ENCODE assay signal across 8 cellular contexts in genomic region chr16:3022697-3023414, GRCh38. TPM values are rescaled to one million over a fixed set of nuclear protein-coding genes. Genes with fewer than 3 reads are reported as not detected.
A peak's percentile ranks its signal among the peaks of the same experiment; 100 is the strongest.
DNase-seq lines count a peak whose midpoint lies in the region; ATAC-seq and TF ChIP-seq lines count a peak whose summit lies in the region.

No MANE protein-coding gene starts in this region.

- peak overlapping the region; percentile 91 for H3K9ac ChIP-seq in PC-3 (ENCODE audit: low read length)
- peak overlapping the region; percentile 76 to 80 for H3K9ac ChIP-seq in duodenal mucosa (ENCODE audit: low read depth in 1 of 2, low read length in 2 of 2)

- H3K4me2 ChIP-seq in PC-3 (ENCODE audit: low read length) = peak overlapping the region; percentile 99

- H4K20me1 ChIP-seq in PC-3 (ENCODE audit: low read length) = no peaks in the 10 kb centered on the region

- intact Hi-C loops in PC-3 (cut with micrococcal nuclease) = no loop called here

- H3K4me3 ChIP-seq in GM12865 (ENCODE audit: low read depth, low read length) = peak overlapping the region; percentile 82
- peak overlapping the region; percentile 94 for H3K4me3 ChIP-seq in PC-3 (ENCODE audit: low read length)
- H3K4me3 ChIP-seq in duodenal mucosa (ENCODE audit: low read depth in 1 of 2, low read length in 2 of 2) = peak overlapping the region; percentile 73 to 80

- peaks cover 12% of the 10 kb centered on the region for H3K79me2 ChIP-seq in PC-3 (ENCODE audit: low read length)

- POLR2A ChIA-PET in PC-3 (lab: Charles Lee; ENCODE audit: unreplicated experiment) = interaction anchor here (0.6 to 0.8 kb wide), 2 partner anchors 13 to 1408 kb away, joined by 3 to 5 read pairs; no protein-coding TSS in a partner anchor

- CTCF ChIA-PET in PC-3 (lab: Charles Lee) = interaction anchor here (0.5 to 1.8 kb wide), 3 partner anchors 9 to 13 kb away, joined by 3 to 6 read pairs (median 3); no protein-coding TSS in a partner anchor

- BruUV-seq in PC-3 (replicated peaks; lab: Mats Ljungman, UMichigan) = no TSS peak

- H3K27ac ChIP-seq in PC-3 (ENCODE audit: low read length) = peak overlapping the region; percentile 100
- H3K27ac ChIP-seq in duodenal mucosa (ENCODE audit: low read depth, low read length) = peak overlapping the region; percentile 95

- no peak overlapping the region for H2AFZ ChIP-seq in PC-3 (ENCODE audit: low read length)

- H3K27me3 ChIP-seq in PC-3 (ENCODE audit: low read length) = no peaks in the 10 kb centered on the region
- H3K27me3 ChIP-seq in duodenal mucosa (ENCODE audit: control insufficient read depth in 1 of 2, insufficient read depth in 2 of 2, low read length in 2 of 2) = no peaks in the 10 kb centered on the region

- DNase-seq in GM12865 (ENCODE audit: low read depth) = peak; percentile 52
- DNase-seq in PC-3 = no peak
- DNase-seq in natural killer cell treated with Interleukin-12 subunit alpha and Interleukin-12 subunit beta and Interleukin-15 and Interleukin-18, amount 100 ng/mL, for 72 hours (ENCODE audit: low spot score) = no peak
- DNase-seq in hippocampal formation (lab: John Stamatoyannopoulos, UW) = no peak
- DNase-seq in GM19240 (ENCODE audit: insufficient read length, low spot score) = no peak

- H3K4me1 ChIP-seq in PC-3 (ENCODE audit: insufficient read depth, low read length) (peaks cover 22% of the 10 kb centered on the region), duodenal mucosa (ENCODE audit: control insufficient read depth in 1 of 2, insufficient read depth in 2 of 2, low read length in 2 of 2) (peaks cover 30 to 36% of the 10 kb centered on the region in 2 donors)

- H3K36me3 ChIP-seq in PC-3 (ENCODE audit: low read depth, low read length) = peaks cover 10% of the 10 kb centered on the region
- peaks cover 13 to 20% of the 10 kb centered on the region in 2 donors for H3K36me3 ChIP-seq in duodenal mucosa (ENCODE audit: control insufficient read depth in 1 of 2, insufficient read depth in 2 of 2, low read length in 2 of 2)

- no peaks in the 10 kb centered on the region for H3K36me3 Mint-ChIP-seq in natural killer cell treated with Interleukin-12 subunit alpha and Interleukin-12 subunit beta and Interleukin-15 and Interleukin-18, amount 100 ng/mL, for 72 hours

- no peaks in the 10 kb centered on the region for H3K9me2 ChIP-seq in PC-3 (replicated peaks; ENCODE audit: low read length)

- no peaks in the 10 kb centered on the region for H3K9me3 ChIP-seq in PC-3 (ENCODE audit: low read length)
- no peaks in the 10 kb centered on the region for H3K9me3 ChIP-seq in duodenal mucosa (ENCODE audit: control insufficient read depth in 1 of 2, low read length in 2 of 2)

- TF ChIP-seq CTCF in GM12865 (IDR thresholded peaks at IDR 0.05; ENCODE audit: insufficient read depth, low read depth, low read length, missing control alignments) (no peak), PC-3 (conservative IDR thresholded peaks at IDR 0.05; ENCODE audit: low read depth, low read length) (no peak)

- H3K9me3 Mint-ChIP-seq in natural killer cell treated with Interleukin-12 subunit alpha and Interleukin-12 subunit beta and Interleukin-15 and Interleukin-18, amount 100 ng/mL, for 72 hours = no peaks in the 10 kb centered on the region

- H3K27me3 Mint-ChIP-seq in natural killer cell treated with Interleukin-12 subunit alpha and Interleukin-12 subunit beta and Interleukin-15 and Interleukin-18, amount 100 ng/mL, for 72 hours = no peaks in the 10 kb centered on the region

- H3K4me1 Mint-ChIP-seq in natural killer cell treated with Interleukin-12 subunit alpha and Interleukin-12 subunit beta and Interleukin-15 and Interleukin-18, amount 100 ng/mL, for 72 hours (ENCODE audit: low read depth in 2 of 2) = peaks cover 32 to 34% of the 10 kb centered on the region in 2 donors

- H3K4me3 Mint-ChIP-seq in natural killer cell treated with Interleukin-12 subunit alpha and Interleukin-12 subunit beta and Interleukin-15 and Interleukin-18, amount 100 ng/mL, for 72 hours = peak overlapping the region; percentile 88

- H3K27ac Mint-ChIP-seq in natural killer cell treated with Interleukin-12 subunit alpha and Interleukin-12 subunit beta and Interleukin-15 and Interleukin-18, amount 100 ng/mL, for 72 hours = peak overlapping the region; percentile 87 to 90

- ATAC-seq in PC-3 (peak; percentile 0), GM18517 (IDR thresholded peaks at IDR 0.05; ENCODE audit: unreplicated experiment) (no peak), HG02870 (IDR thresholded peaks at IDR 0.05; ENCODE audit: unreplicated experiment) (no peak)
- no peak for ATAC-seq in natural killer cell treated with Interleukin-12 subunit alpha and Interleukin-12 subunit beta and Interleukin-15 and Interleukin-18, amount 100 ng/mL, for 72 hours

- H3F3A ChIP-seq in PC-3 (ENCODE audit: low read length, unreplicated experiment) = no peaks in the 10 kb centered on the region

RNA-seq across cellular contexts. Expression of gene HCFC1R1, which starts 0.9 kb away (rescaled TPM):
- total RNA-seq in PC-3 (2014; rRNA removed) = 56.4 and 56.6 TPM in 2 replicates
- 10 to 100 TPM; 14.3 to 18.4 TPM for total RNA-seq in natural killer cell treated with Interleukin-12 subunit alpha and Interleukin-12 subunit beta and Interleukin-15 and Interleukin-18, amount 100 ng/mL, for 72 hours

RNA-seq across cellular contexts. Expression of gene THOC6, which starts 1.0 kb away (rescaled TPM):
- total RNA-seq in PC-3 (2014; rRNA removed) = 40.3 and 47.3 TPM in 2 replicates
- 10 to 100 TPM; 33.6 to 58.8 TPM for total RNA-seq in natural killer cell treated with Interleukin-12 subunit alpha and Interleukin-12 subunit beta and Interleukin-15 and Interleukin-18, amount 100 ng/mL, for 72 hours

RNA-seq across cellular contexts. Expression of gene TNFRSF12A, which starts 2.7 kb away (rescaled TPM):
- 667 and 713 TPM in 2 replicates for total RNA-seq in PC-3 (2014; rRNA removed)
- 1 to 10 TPM; 6.4 to 6.5 TPM for total RNA-seq in natural killer cell treated with Interleukin-12 subunit alpha and Interleukin-12 subunit beta and Interleukin-15 and Interleukin-18, amount 100 ng/mL, for 72 hours

RNA-seq across cellular contexts. Expression of gene CLDN6, which starts 4.9 kb away (rescaled TPM):
- not detected in 2 replicates for total RNA-seq in PC-3 (2014; rRNA removed)
- not detected for total RNA-seq in natural killer cell treated with Interleukin-12 subunit alpha and Interleukin-12 subunit beta and Interleukin-15 and Interleukin-18, amount 100 ng/mL, for 72 hours

RNA-seq across cellular contexts. Expression of gene CLDN9, which starts 10.1 kb away (rescaled TPM):
- 0.33 and 1.2 TPM in 2 replicates for total RNA-seq in PC-3 (2014; rRNA removed)
- total RNA-seq in natural killer cell treated with Interleukin-12 subunit alpha and Interleukin-12 subunit beta and Interleukin-15 and Interleukin-18, amount 100 ng/mL, for 72 hours = under 1 TPM in 1 of 2 donors, not detected in 1; 0.47 TPM

Comparison
In these comparisons a context has a peak if more than half of its experiments do, and no peak if none do; other contexts are left out.
1. RNA of gene TNFRSF12A, which starts 2.7 kb away (total RNA-seq): 667 to 713 TPM in PC-3; 6.4 to 6.5 TPM in natural killer cell treated with Interleukin-12 subunit alpha and Interleukin-12 subunit beta and Interleukin-15 and Interleukin-18, amount 100 ng/mL, for 72 hours; every median in the first group is over 10 times any median in the second.
2. Peak in every context shown above with its lines, with median percentiles within 50 percentile points of each other: H3K4me3 ChIP-seq.